ENCODE assay signal across 8 cellular contexts in genomic region chr1:115052454-115053083, GRCh38. TPM values are rescaled to one million over a fixed set of nuclear protein-coding genes. Genes with fewer than 3 reads are reported as not detected.
DNase-seq lines count a peak whose midpoint lies in the region; ATAC-seq, FAIRE-seq and TF ChIP-seq lines count a peak whose summit lies in the region.

No MANE protein-coding gene starts in this region.

- TF ChIP-seq POLR2A in GM12891 (IDR thresholded peaks at IDR 0.05; ENCODE audit: low read depth, low read length): no peak

- DNase-seq in GM12891 (ENCODE audit: insufficient read length, low spot score): peak; percentile 22
- peak; percentile 18 for DNase-seq in NCI-H2081 treated with DMSO at 0.1 percent for 48 hours (lab: John Stamatoyannopoulos, UW)
- peak; percentile 62 for DNase-seq in cerebellar cortex (ENCODE audit: low spot score)
- DNase-seq in kidney tubule cell (ENCODE audit: low spot score): peak; percentile 73
- DNase-seq in stimulated activated CD4-positive, alpha-beta T cell treated with anti-CD3 and anti-CD28 coated beads, TNF-alpha, amount 100 ng/mL, for 48 hours (ENCODE audit: low read depth in 3 of 3): peak; percentile 32 to 38 (median 33)

- H3K27ac ChIP-seq in 22Rv1: no peak overlapping the region
- no peak overlapping the region for H3K27ac ChIP-seq in VCaP

- peak; percentile 93 for ATAC-seq in HG02884 (IDR thresholded peaks at IDR 0.05; ENCODE audit: unreplicated experiment)

- TF ChIP-seq CTCF in 22Rv1 (IDR thresholded peaks at IDR 0.05) (peak; percentile 86), VCaP (conservative IDR thresholded peaks at IDR 0.05) (peak; percentile 87)

- peak; percentile 88 for FAIRE-seq in GM12891 (lab: Jason Lieb, UNC)

TF ChIP-seq in GM12891, 5 proteins besides CTCF, POLR2A, EP300 and RAD21:
- TF ChIP-seq TAF1 (IDR thresholded peaks at IDR 0.05; ENCODE audit: low read depth, low read length) (no peak), SPI1 (IDR thresholded peaks at IDR 0.05; ENCODE audit: low read depth, low read length) (no peak), POU2F2 (IDR thresholded peaks at IDR 0.05; ENCODE audit: low read depth, low read length) (no peak), POLR2AphosphoS5 (IDR thresholded peaks at IDR 0.05; ENCODE audit: low read depth, low read length) (no peak), PAX5 (IDR thresholded peaks at IDR 0.05; ENCODE audit: insufficient read depth, low read length, severe bottlenecking) (no peak)

RNA-seq across cellular contexts. Expression of gene TSHB, which starts 22.9 kb away (rescaled TPM):
- polyA plus RNA-seq in GM12891 (2012; ENCODE audit: low read depth, missing spikeins): not detected

RNA-seq across cellular contexts. Expression of gene TSPAN2, which starts 36.7 kb away (rescaled TPM):
- 0.13 TPM for polyA plus RNA-seq in GM12891 (2012; ENCODE audit: low read depth, missing spikeins)

Comparison
In these comparisons a context has a peak if more than half of its experiments do, and no peak if none do; other contexts are left out.
1. DNase-seq: peak in every context shown above with its lines; median percentile 73 in kidney tubule cell; 62 in cerebellar cortex; 33 in stimulated activated CD4-positive, alpha-beta T cell treated with anti-CD3 and anti-CD28 coated beads, TNF-alpha, amount 100 ng/mL, for 48 hours; 22 in GM12891; 18 in NCI-H2081 treated with DMSO at 0.1 percent for 48 hours.